Comparison of ENCODE assay signal across 1 cellular context in the genomic region with DNA sequence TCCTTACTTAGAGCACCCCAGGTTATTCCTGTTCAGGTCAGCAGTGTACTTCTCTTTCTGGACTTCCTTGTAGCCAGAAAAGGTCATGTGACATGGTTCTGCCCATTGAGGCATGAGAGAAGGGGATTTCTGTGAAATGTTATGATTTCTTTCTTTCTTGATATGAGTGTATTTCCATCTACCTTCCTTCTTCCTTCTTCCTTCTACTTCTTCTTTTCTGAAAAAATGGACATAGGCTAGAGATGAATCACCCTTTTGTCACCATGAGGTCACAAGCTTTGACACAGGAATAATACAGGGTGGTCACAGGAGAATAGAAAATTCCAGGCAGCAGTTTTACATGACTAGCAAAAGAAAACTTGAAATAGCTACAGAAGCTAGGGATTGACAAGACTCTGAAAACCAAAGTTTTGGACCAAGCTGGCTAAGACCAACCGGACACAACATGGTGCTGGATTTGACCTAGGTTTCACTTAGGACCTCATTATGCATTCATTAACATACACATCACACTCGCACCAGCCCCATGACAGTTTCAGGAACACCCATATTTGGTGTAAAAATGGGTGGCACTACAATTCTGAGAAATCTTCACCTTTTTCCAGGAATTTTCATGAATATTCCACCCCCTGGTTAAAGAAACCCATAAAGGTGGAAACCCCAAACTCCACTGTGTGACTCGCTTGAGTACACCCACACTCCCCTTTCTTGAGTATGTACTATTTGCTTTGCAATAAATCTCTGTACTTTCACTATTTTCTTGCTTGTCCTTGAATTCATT.
A peak's percentile ranks its signal among the peaks of the same experiment; 100 is the strongest.
TF ChIP-seq lines count a peak whose summit lies in the region.

No MANE protein-coding gene starts in this region.

TF ChIP-seq in K562, 482 proteins besides CTCF, POLR2A, EP300 and RAD21 (continued from another document and continues in another):
- TF ChIP-seq ZBTB11 (CRISPR knock-in tag; IDR thresholded peaks at IDR 0.05) (no peak), C11orf30 (IDR thresholded peaks at IDR 0.05; ENCODE audit: low read depth) (no peak), E4F1 (CRISPR knock-in tag; IDR thresholded peaks at IDR 0.05; ENCODE audit: borderline replicate concordance) (no peak), ZNF589 (CRISPR knock-in tag; IDR thresholded peaks at IDR 0.05; ENCODE audit: low read depth) (peak; percentile 85; the same call in 1 of the 2 replicates), SOX6 (IDR thresholded peaks at IDR 0.05) (0 out of 2 replicates have a peak, but pooled peaks have one; percentile 30), ZBTB43 (CRISPR knock-in tag; IDR thresholded peaks at IDR 0.05) (no peak), BHLHE40 (IDR thresholded peaks at IDR 0.05; ENCODE audit: low read length) (no peak), ZBED1 (IDR thresholded peaks at IDR 0.05) (no peak), TAF9B (IDR thresholded peaks at IDR 0.05; ENCODE audit: partially characterized antibody) (no peak), ZNF76 (CRISPR knock-in tag; IDR thresholded peaks at IDR 0.05; ENCODE audit: borderline replicate concordance) (no peak), ZBTB7A (IDR thresholded peaks at IDR 0.05; ENCODE audit: borderline replicate concordance, control insufficient read depth, low read depth, low read length) (no peak), ZNF395 (CRISPR knock-in tag; IDR thresholded peaks at IDR 0.05) (peak; percentile 89; the same call in 1 of the 2 replicates), RB1 (IDR thresholded peaks at IDR 0.05; ENCODE audit: low read depth) (no peak), RBM22 (IDR thresholded peaks at IDR 0.05; ENCODE audit: low read depth, low read length, poor library complexity, severe bottlenecking) (no peak), ZNF347 (CRISPR knock-in tag; IDR thresholded peaks at IDR 0.05; ENCODE audit: low read depth) (no peak), ZNF212 (CRISPR knock-in tag; IDR thresholded peaks at IDR 0.05) (no peak), DMBX1 (CRISPR knock-in tag; IDR thresholded peaks at IDR 0.05; ENCODE audit: borderline replicate concordance) (no peak), ZBTB17 (CRISPR knock-in tag; IDR thresholded peaks at IDR 0.05) (no peak), GATA2 (CRISPR knock-in tag; IDR thresholded peaks at IDR 0.05) (no peak), MYBL2 (IDR thresholded peaks at IDR 0.05; ENCODE audit: low read depth) (no peak), MYBL2 (CRISPR knock-in tag; IDR thresholded peaks at IDR 0.05; ENCODE audit: borderline replicate concordance) (no peak), GABPB2 (CRISPR knock-in tag; conservative IDR thresholded peaks at IDR 0.05) (no peak), ZNF311 (CRISPR knock-in tag; IDR thresholded peaks at IDR 0.05) (no peak), NCOA6 (IDR thresholded peaks at IDR 0.05) (no peak), ZNF445 (CRISPR knock-in tag; IDR thresholded peaks at IDR 0.05; ENCODE audit: low read depth) (no peak), SETDB1 (IDR thresholded peaks at IDR 0.05; ENCODE audit: low read length) (no peak), SNRNP70 (optimal IDR thresholded peaks at IDR 0.05; ENCODE audit: low read depth, low read length) (no peak), KAT7 (CRISPR knock-in tag; IDR thresholded peaks at IDR 0.05; ENCODE audit: borderline replicate concordance) (no peak), SP2 (IDR thresholded peaks at IDR 0.05; ENCODE audit: extremely low read depth, low read depth, low read length, poor library complexity, severe bottlenecking) (no peak), E2F1 (CRISPR knock-in tag; IDR thresholded peaks at IDR 0.05) (no peak), MAFK (IDR thresholded peaks at IDR 0.05; ENCODE audit: low read length) (no peak)
- TF ChIP-seq, protein P1, sequence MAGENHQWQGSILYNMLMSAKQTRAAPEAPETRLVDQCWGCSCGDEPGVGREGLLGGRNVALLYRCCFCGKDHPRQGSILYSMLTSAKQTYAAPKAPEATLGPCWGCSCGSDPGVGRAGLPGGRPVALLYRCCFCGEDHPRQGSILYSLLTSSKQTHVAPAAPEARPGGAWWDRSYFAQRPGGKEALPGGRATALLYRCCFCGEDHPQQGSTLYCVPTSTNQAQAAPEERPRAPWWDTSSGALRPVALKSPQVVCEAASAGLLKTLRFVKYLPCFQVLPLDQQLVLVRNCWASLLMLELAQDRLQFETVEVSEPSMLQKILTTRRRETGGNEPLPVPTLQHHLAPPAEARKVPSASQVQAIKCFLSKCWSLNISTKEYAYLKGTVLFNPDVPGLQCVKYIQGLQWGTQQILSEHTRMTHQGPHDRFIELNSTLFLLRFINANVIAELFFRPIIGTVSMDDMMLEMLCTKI (IDR thresholded peaks at IDR 0.05; ENCODE audit: partially characterized antibody): no peak
- TF ChIP-seq, protein P2, sequence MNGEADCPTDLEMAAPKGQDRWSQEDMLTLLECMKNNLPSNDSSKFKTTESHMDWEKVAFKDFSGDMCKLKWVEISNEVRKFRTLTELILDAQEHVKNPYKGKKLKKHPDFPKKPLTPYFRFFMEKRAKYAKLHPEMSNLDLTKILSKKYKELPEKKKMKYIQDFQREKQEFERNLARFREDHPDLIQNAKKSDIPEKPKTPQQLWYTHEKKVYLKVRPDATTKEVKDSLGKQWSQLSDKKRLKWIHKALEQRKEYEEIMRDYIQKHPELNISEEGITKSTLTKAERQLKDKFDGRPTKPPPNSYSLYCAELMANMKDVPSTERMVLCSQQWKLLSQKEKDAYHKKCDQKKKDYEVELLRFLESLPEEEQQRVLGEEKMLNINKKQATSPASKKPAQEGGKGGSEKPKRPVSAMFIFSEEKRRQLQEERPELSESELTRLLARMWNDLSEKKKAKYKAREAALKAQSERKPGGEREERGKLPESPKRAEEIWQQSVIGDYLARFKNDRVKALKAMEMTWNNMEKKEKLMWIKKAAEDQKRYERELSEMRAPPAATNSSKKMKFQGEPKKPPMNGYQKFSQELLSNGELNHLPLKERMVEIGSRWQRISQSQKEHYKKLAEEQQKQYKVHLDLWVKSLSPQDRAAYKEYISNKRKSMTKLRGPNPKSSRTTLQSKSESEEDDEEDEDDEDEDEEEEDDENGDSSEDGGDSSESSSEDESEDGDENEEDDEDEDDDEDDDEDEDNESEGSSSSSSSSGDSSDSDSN (IDR thresholded peaks at IDR 0.05; ENCODE audit: borderline replicate concordance in 1 of 2, low read depth in 2 of 2, low read length in 2 of 2): no peak
- TF ChIP-seq, protein P3, sequence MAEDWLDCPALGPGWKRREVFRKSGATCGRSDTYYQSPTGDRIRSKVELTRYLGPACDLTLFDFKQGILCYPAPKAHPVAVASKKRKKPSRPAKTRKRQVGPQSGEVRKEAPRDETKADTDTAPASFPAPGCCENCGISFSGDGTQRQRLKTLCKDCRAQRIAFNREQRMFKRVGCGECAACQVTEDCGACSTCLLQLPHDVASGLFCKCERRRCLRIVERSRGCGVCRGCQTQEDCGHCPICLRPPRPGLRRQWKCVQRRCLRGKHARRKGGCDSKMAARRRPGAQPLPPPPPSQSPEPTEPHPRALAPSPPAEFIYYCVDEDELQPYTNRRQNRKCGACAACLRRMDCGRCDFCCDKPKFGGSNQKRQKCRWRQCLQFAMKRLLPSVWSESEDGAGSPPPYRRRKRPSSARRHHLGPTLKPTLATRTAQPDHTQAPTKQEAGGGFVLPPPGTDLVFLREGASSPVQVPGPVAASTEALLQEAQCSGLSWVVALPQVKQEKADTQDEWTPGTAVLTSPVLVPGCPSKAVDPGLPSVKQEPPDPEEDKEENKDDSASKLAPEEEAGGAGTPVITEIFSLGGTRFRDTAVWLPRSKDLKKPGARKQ (CRISPR knock-in tag; IDR thresholded peaks at IDR 0.05): no peak
- TF ChIP-seq, protein P4, sequence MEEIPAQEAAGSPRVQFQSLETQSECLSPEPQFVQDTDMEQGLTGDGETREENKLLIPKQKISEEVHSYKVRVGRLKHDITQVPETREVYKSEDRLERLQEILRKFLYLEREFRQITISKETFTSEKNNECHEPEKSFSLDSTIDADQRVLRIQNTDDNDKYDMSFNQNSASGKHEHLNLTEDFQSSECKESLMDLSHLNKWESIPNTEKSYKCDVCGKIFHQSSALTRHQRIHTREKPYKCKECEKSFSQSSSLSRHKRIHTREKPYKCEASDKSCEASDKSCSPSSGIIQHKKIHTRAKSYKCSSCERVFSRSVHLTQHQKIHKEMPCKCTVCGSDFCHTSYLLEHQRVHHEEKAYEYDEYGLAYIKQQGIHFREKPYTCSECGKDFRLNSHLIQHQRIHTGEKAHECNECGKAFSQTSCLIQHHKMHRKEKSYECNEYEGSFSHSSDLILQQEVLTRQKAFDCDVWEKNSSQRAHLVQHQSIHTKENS (CRISPR knock-in tag; IDR thresholded peaks at IDR 0.05): no peak
- TF ChIP-seq, protein P5, sequence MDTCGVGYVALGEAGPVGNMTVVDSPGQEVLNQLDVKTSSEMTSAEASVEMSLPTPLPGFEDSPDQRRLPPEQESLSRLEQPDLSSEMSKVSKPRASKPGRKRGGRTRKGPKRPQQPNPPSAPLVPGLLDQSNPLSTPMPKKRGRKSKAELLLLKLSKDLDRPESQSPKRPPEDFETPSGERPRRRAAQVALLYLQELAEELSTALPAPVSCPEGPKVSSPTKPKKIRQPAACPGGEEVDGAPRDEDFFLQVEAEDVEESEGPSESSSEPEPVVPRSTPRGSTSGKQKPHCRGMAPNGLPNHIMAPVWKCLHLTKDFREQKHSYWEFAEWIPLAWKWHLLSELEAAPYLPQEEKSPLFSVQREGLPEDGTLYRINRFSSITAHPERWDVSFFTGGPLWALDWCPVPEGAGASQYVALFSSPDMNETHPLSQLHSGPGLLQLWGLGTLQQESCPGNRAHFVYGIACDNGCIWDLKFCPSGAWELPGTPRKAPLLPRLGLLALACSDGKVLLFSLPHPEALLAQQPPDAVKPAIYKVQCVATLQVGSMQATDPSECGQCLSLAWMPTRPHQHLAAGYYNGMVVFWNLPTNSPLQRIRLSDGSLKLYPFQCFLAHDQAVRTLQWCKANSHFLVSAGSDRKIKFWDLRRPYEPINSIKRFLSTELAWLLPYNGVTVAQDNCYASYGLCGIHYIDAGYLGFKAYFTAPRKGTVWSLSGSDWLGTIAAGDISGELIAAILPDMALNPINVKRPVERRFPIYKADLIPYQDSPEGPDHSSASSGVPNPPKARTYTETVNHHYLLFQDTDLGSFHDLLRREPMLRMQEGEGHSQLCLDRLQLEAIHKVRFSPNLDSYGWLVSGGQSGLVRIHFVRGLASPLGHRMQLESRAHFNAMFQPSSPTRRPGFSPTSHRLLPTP (IDR thresholded peaks at IDR 0.05; ENCODE audit: borderline replicate concordance, extremely low read depth, insufficient read length): no peak
